11 cellular contexts compared by ENCODE assay signal in genomic region chr3:80771085-80771484, GRCh38.
DNase-seq lines count a peak whose midpoint lies in the region; TF ChIP-seq lines count a peak whose summit lies in the region.
"Had no signal": no experiment of that assay in that cellular context is flagged by ENCODE, and none has a peak within 500 bp of the region (broad histone marks: within the 10 kb centered on the region; RNA-seq: fewer than 3 reads in every experiment).

No MANE protein-coding gene starts in this region.

- H3K4me3 ChIP-seq in left ventricle myocardium inferior (peak overlapping the region; percentile 11), right atrium auricular region (no peak overlapping the region), fibroblast of pulmonary artery (replicated peaks; ENCODE audit: low read depth, low read length) (no peak overlapping the region), coronary artery (no peak overlapping the region)
- H3K4me3 ChIP-seq: colonic mucosa had no signal

- no peaks in the 10 kb centered on the region for H3K36me3 ChIP-seq in left ventricle myocardium inferior
- no peaks in the 10 kb centered on the region for H3K36me3 ChIP-seq in right atrium auricular region
- H3K36me3 ChIP-seq: colonic mucosa had no signal

- H3K4me1 ChIP-seq in left ventricle myocardium inferior (no peaks in the 10 kb centered on the region), right atrium auricular region (no peaks in the 10 kb centered on the region)
- H3K4me1 ChIP-seq: colonic mucosa, parathyroid adenoma had no signal

- intact Hi-C loops in left ventricle myocardium inferior (cut with micrococcal nuclease) (no loop called here), posterior vena cava (cut with DNase I) (no loop called here)

- H3K9me3 ChIP-seq in left ventricle myocardium inferior (replicated peaks) (peaks cover 12% of the 10 kb centered on the region), right atrium auricular region (peaks cover 0 to 8% of the 10 kb centered on the region in 2 donors)
- H3K9me3 ChIP-seq: colonic mucosa had no signal

- no peaks in the 10 kb centered on the region for H3K27me3 ChIP-seq in left ventricle myocardium inferior (ENCODE audit: low read depth)
- no peaks in the 10 kb centered on the region for H3K27me3 ChIP-seq in right atrium auricular region
- H3K27me3 ChIP-seq: colonic mucosa had no signal

- TF ChIP-seq CTCF in left ventricle myocardium inferior (IDR thresholded peaks at IDR 0.05; ENCODE audit: borderline replicate concordance): no peak
- TF ChIP-seq CTCF in right atrium auricular region (IDR thresholded peaks at IDR 0.05): no peak
- no peak for TF ChIP-seq CTCF in fibroblast of pulmonary artery (IDR thresholded peaks at IDR 0.05; ENCODE audit: low read length, missing control alignments)
- TF ChIP-seq CTCF in coronary artery (IDR thresholded peaks at IDR 0.05): no peak

- DNase-seq in left ventricle myocardium inferior (no peak), right atrium auricular region (ENCODE audit: low spot score) (no peak), SHP77 (lab: John Stamatoyannopoulos, UW) (peak; percentile 88 to 89), fibroblast of pulmonary artery (ENCODE audit: low read depth) (peak; percentile 63), ureter (ENCODE audit: low spot score) (peak; percentile 46), NCI-H2029 (lab: John Stamatoyannopoulos, UW) (no peak), coronary artery (ENCODE audit: low spot score) (no peak), posterior vena cava (ENCODE audit: low spot score) (no peak)
- DNase-seq: colonic mucosa, NCI-H2029 treated with DMSO at 0.1 percent for 48 hours had no signal

- H3K27ac ChIP-seq in left ventricle myocardium inferior (replicated peaks) (no peak overlapping the region), right atrium auricular region (no peak overlapping the region), coronary artery (no peak overlapping the region)
- H3K27ac ChIP-seq: colonic mucosa, parathyroid adenoma had no signal

Comparison
In these comparisons a context has a peak if more than half of its experiments do, and no peak if none do; other contexts are left out.
1. DNase-seq: peak in SHP77 (2 of 2), fibroblast of pulmonary artery (single experiment) and ureter (single experiment); none in left ventricle myocardium inferior (single experiment), right atrium auricular region (single experiment), NCI-H2029 (single experiment), coronary artery (single experiment) and posterior vena cava (single experiment).